Comparison of ENCODE assay signal across 19 cellular contexts in the genomic region with DNA sequence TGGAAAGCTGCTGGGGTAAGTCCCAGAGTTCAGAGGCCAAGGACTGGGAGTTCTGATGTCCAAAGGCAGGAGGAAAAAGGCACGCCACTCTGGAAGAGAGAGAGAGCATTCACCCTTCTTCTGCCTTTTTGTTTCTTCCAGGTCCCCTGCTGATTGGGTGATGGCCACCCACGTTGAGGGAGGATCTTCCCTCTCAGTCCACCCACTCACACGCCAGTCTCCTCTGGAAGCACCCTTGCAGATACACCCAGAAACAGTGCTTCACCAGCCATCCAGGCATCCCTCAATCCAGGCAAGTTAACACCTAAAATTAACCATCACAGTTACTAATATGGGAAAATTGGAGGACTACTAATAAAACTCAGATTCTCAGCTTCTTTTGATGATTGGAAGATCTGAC.
DNase-seq lines count a peak whose midpoint lies in the region; ATAC-seq, FAIRE-seq and TF ChIP-seq lines count a peak whose summit lies in the region.
"Had no signal": no experiment of that assay in that cellular context is flagged by ENCODE, and none has a peak within 500 bp of the region (broad histone marks: within the 10 kb centered on the region; RNA-seq: fewer than 3 reads in every experiment).

No MANE protein-coding gene starts in this region.

- H3K18ac ChIP-seq in H1 (ENCODE audit: extremely low read depth, low read length) (no peak overlapping the region), neuronal stem cell (ENCODE audit: low read length) (no peak overlapping the region)

- H2BK5ac ChIP-seq in H1 (ENCODE audit: low read depth, low read length) (no peak overlapping the region), neuronal stem cell (ENCODE audit: low read length) (no peak overlapping the region)

- no peaks in the 10 kb centered on the region; the same call in 1 of the 2 replicates for H3K23me2 ChIP-seq in H1 (ENCODE audit: low read depth, low read length)

- no peaks in the 10 kb centered on the region for H3K27me3 ChIP-seq in Loucy (ENCODE audit: insufficient read depth, low read length, poor library complexity, severe bottlenecking)
- H3K27me3 ChIP-seq in H1 (replicated peaks in 1 of 4; ENCODE audit: control insufficient read depth in 3 of 4, extremely low read depth in 1 of 4, insufficient read depth in 3 of 4, low read length in 3 of 4): peaks cover 0 to 4% (median 0%) of the 10 kb centered on the region in 4 experiments; a peak in 1 of 7 replicates
- peaks cover 0 to 11% (median 2%) of the 10 kb centered on the region in 3 experiments for H3K27me3 ChIP-seq in neuronal stem cell (ENCODE audit: control insufficient read depth in 3 of 3, insufficient read depth in 3 of 3, low read depth in 1 of 3, low read length in 3 of 3)
- no peaks in the 10 kb centered on the region for H3K27me3 ChIP-seq in CD4-positive, alpha-beta memory T cell (ENCODE audit: insufficient read depth, low read length)
- H3K27me3 ChIP-seq: BE2C had no signal

- DNase-seq in H1 (ENCODE audit: low read depth in 1 of 2, low spot score in 2 of 2) (no peak), neuronal stem cell (ENCODE audit: low spot score) (no peak), NCI-H146 treated with DMSO at 0.1 percent for 48 hours (lab: John Stamatoyannopoulos, UW; ENCODE audit: unreplicated experiment) (no peak), NCI-H1436 (lab: John Stamatoyannopoulos, UW) (no peak)
- DNase-seq in CD4-positive, alpha-beta memory T cell: no peak
- DNase-seq: ACHN; BE2C; C1 segment of cervical spinal cord; CD4-positive, CD25-positive, alpha-beta regulatory T cell had no signal

- H4K20me1 ChIP-seq in Loucy (ENCODE audit: insufficient read depth, low read length, poor library complexity, severe bottlenecking): no peaks in the 10 kb centered on the region
- no peaks in the 10 kb centered on the region for H4K20me1 ChIP-seq in H1 (replicated peaks in 1 of 2; ENCODE audit: control insufficient read depth in 1 of 2, insufficient read depth in 2 of 2, low read length in 2 of 2)

- H3K79me1 ChIP-seq in H1 (ENCODE audit: low read depth, low read length) (no peaks in the 10 kb centered on the region), neuronal stem cell (ENCODE audit: low read depth, low read length) (no peaks in the 10 kb centered on the region)

- H2BK120ac ChIP-seq in H1 (replicated peaks; ENCODE audit: low read depth, low read length) (no peak overlapping the region), neuronal stem cell (ENCODE audit: low read depth, low read length) (no peak overlapping the region)

- FAIRE-seq in H1 (lab: Jason Lieb, UNC): no peak
- FAIRE-seq: A204.1, D721Med, G401.6, GM12891, GM19239, H54 had no signal

- H3K4me1 ChIP-seq in Loucy (ENCODE audit: insufficient read depth, low read length, poor library complexity, severe bottlenecking) (peaks cover 11% of the 10 kb centered on the region), H1 (replicated peaks in 1 of 4; ENCODE audit: control insufficient read depth in 3 of 4, insufficient read depth in 4 of 4, low read length in 3 of 4) (peaks cover 4 to 10% (median 8%) of the 10 kb centered on the region in 4 experiments; a peak in 4 of 7 replicates), neuronal stem cell (ENCODE audit: control insufficient read depth in 2 of 2, insufficient read depth in 1 of 2, low read depth in 1 of 2, low read length in 2 of 2) (peaks cover 0 to 9% of the 10 kb centered on the region in 2 donors)
- no peaks in the 10 kb centered on the region for H3K4me1 ChIP-seq in CD4-positive, alpha-beta memory T cell (ENCODE audit: insufficient read depth, low read length)
- H3K4me1 ChIP-seq: BE2C had no signal

- POLR2A ChIA-PET in H1 (lab: Charles Lee; ENCODE audit: partially characterized antibody): interaction anchor here (1.4 to 1.5 kb wide), 2 partner anchors 13 to 22 kb away, joined by 3 to 5 read pairs; no protein-coding TSS in a partner anchor
- POLR2A ChIA-PET in CD4-positive, alpha-beta memory T cell (lab: Charles Lee; ENCODE audit: partially characterized antibody): no interaction called here

- no peak for TF ChIP-seq CTCF in Loucy (conservative IDR thresholded peaks at IDR 0.05; ENCODE audit: low read length)
- no peak for TF ChIP-seq CTCF in H1 (IDR thresholded peaks at IDR 0.05; ENCODE audit: control extremely low read depth in 1 of 3, insufficient read depth in 1 of 3, low read depth in 1 of 3, low read length in 3 of 3)

- H3K36me3 ChIP-seq in Loucy (ENCODE audit: insufficient read depth, low read length): no peaks in the 10 kb centered on the region
- H3K36me3 ChIP-seq in H1 (ENCODE audit: control insufficient read depth in 2 of 4, insufficient read depth in 4 of 4, low read length in 3 of 4): no peaks in the 10 kb centered on the region
- no peaks in the 10 kb centered on the region for H3K36me3 ChIP-seq in neuronal stem cell (replicated peaks in 1 of 2; ENCODE audit: control insufficient read depth in 2 of 2, insufficient read depth in 2 of 2, low read length in 2 of 2)
- H3K36me3 ChIP-seq in CD4-positive, alpha-beta memory T cell (ENCODE audit: insufficient read depth, low read length): no peaks in the 10 kb centered on the region
- H3K36me3 ChIP-seq: BE2C had no signal

- no peak for TF ChIP-seq POLR2A in H1 (IDR thresholded peaks at IDR 0.05; ENCODE audit: control extremely low read depth in 1 of 2, low read depth in 2 of 2, low read length in 2 of 2)

- no peak overlapping the region for H4K5ac ChIP-seq in H1 (ENCODE audit: insufficient read length, low read depth, low read length)

- H3K4me3 ChIP-seq in Loucy (ENCODE audit: low read length, poor library complexity, severe bottlenecking): no peak overlapping the region
- H3K4me3 ChIP-seq in H1 (ENCODE audit: extremely low read depth in 1 of 4, insufficient read depth in 2 of 4, low read depth in 3 of 4, low read length in 4 of 4): no peak overlapping the region
- H3K4me3 ChIP-seq in neuronal stem cell (ENCODE audit: low read length in 2 of 2): no peak overlapping the region
- H3K4me3 ChIP-seq in CD4-positive, alpha-beta memory T cell (ENCODE audit: low read length in 2 of 2): no peak overlapping the region

- peaks cover 8 to 15% of the 10 kb centered on the region in 2 donors for H3K27me3 Mint-ChIP-seq in CD4-positive, alpha-beta memory T cell

- H3K4me1 Mint-ChIP-seq in CD4-positive, alpha-beta memory T cell: peaks cover 0 to 9% (median 4%) of the 10 kb centered on the region in 4 donors
- H3K4me1 Mint-ChIP-seq: CD4-positive, CD25-positive, alpha-beta regulatory T cell had no signal

- 0 out of 2 replicates have a peak overlapping the region, but pooled peaks have one; percentile 36 for H2AFZ ChIP-seq in Loucy (ENCODE audit: low read length)
- H2AFZ ChIP-seq in H1 (ENCODE audit: low read length): no peak overlapping the region
- H2AFZ ChIP-seq in neuronal stem cell (ENCODE audit: low read length): no peak overlapping the region

- H2AK5ac ChIP-seq in H1 (ENCODE audit: low read depth, low read length) (no peak overlapping the region), neuronal stem cell (ENCODE audit: low read depth, low read length) (peak overlapping the region; percentile 35)

- H3K23ac ChIP-seq in H1 (ENCODE audit: insufficient read length) (no peak overlapping the region), neuronal stem cell (ENCODE audit: low read depth, low read length, poor library complexity) (no peak overlapping the region)

- H4K8ac ChIP-seq in H1 (ENCODE audit: extremely low read depth, insufficient read depth, low read length) (no peak overlapping the region), neuronal stem cell (ENCODE audit: low read depth, low read length) (no peak overlapping the region)

- H3F3A ChIP-seq in Loucy (ENCODE audit: low read depth): no peaks in the 10 kb centered on the region

- H3K9me2 ChIP-seq in Loucy (replicated peaks; ENCODE audit: low read depth, low read length): no peaks in the 10 kb centered on the region

- ATAC-seq in SK-N-SH treated with all-trans-retinoic acid at 6 μM for 48 hours: no peak
- ATAC-seq: HCT116 had no signal

- peak overlapping the region; percentile 96; the same call in 1 of the 2 replicates for H2BK20ac ChIP-seq in H1 (ENCODE audit: low read length)

- H3K4me3 Mint-ChIP-seq in CD4-positive, alpha-beta memory T cell: no peak overlapping the region
- H3K4me3 Mint-ChIP-seq: CD4-positive, CD25-positive, alpha-beta regulatory T cell had no signal

- no peak for TF ChIP-seq EP300 in H1 (IDR thresholded peaks at IDR 0.05; ENCODE audit: borderline replicate concordance in 1 of 2, low read depth in 2 of 2, low read length in 2 of 2)

- H3K9ac ChIP-seq in Loucy (ENCODE audit: low read depth, low read length, poor library complexity, severe bottlenecking): no peak overlapping the region
- H3K9ac ChIP-seq in H1 (replicated peaks in 1 of 4; ENCODE audit: extremely low read depth in 1 of 4, low read depth in 3 of 4, low read length in 3 of 4): no peak overlapping the region
- H3K9ac ChIP-seq in neuronal stem cell (ENCODE audit: low read depth, low read length, poor library complexity): peak overlapping the region; percentile 10

- H3K9me3 Mint-ChIP-seq in CD4-positive, alpha-beta memory T cell: peaks cover 0 to 3% (median 0%) of the 10 kb centered on the region in 8 donors

- no peak overlapping the region for H3K27ac ChIP-seq in H1 (ENCODE audit: low read depth, low read length)
- no peak overlapping the region for H3K27ac ChIP-seq in neuronal stem cell (replicated peaks; ENCODE audit: low read length)
- H3K27ac ChIP-seq in CD4-positive, alpha-beta memory T cell (ENCODE audit: low read depth, low read length): no peak overlapping the region

- H2BK12ac ChIP-seq in H1 (ENCODE audit: low read depth, low read length) (no peak overlapping the region), neuronal stem cell (ENCODE audit: low read length) (no peak overlapping the region)

- no peak for TF ChIP-seq RAD21 in H1 (IDR thresholded peaks at IDR 0.05 in 1 of 2, conservative IDR thresholded peaks at IDR 0.05 in 1 of 2; ENCODE audit: low read depth in 2 of 2, low read length in 2 of 2)

- no peak overlapping the region for H3K56ac ChIP-seq in H1 (replicated peaks; ENCODE audit: insufficient read length, low read depth, low read length)

- 69% methylated on average over 3 of the region's 3 CpGs; no CpG with 5 or more reads in 1 of the 2 experiments for WGBS in H1 (ENCODE audit: extremely low coverage in 1 of 2, insufficient coverage in 1 of 2, insufficient read length in 1 of 2, insufficient replicate concordance in 2 of 2, low coverage in 1 of 2, low lambda C conversion rate in 2 of 2, missing lambda C conversion rate in 1 of 2), 2 experiments
- no CpG with 5 or more reads among the region's 3 CpGs for WGBS in neuronal stem cell (ENCODE audit: extremely low coverage in 2 of 2, insufficient read length in 2 of 2, insufficient replicate concordance in 1 of 2), 2 donors

- no peaks in the 10 kb centered on the region for H3K79me2 ChIP-seq in Loucy (ENCODE audit: insufficient read depth, low read length)
- no peaks in the 10 kb centered on the region for H3K79me2 ChIP-seq in H1 (ENCODE audit: control insufficient read depth in 1 of 2, insufficient read depth in 2 of 2, low read length in 2 of 2)

- CTCF ChIA-PET in H1 (lab: Charles Lee; ENCODE audit: partially characterized antibody): interaction anchor here (1.1 to 6.0 kb wide), 8 partner anchors 8 to 136 kb away, joined by 3 to 45 read pairs (median 4); a partner anchor contains a TSS
- CTCF ChIA-PET in CD4-positive, alpha-beta memory T cell (lab: Charles Lee; ENCODE audit: partially characterized antibody): interaction anchor here (1.3 to 1.5 kb wide), 2 partner anchors 17 to 71 kb away, joined by 3 read pairs; no protein-coding TSS in a partner anchor

- peak overlapping the region; percentile 89; the same call in 1 of the 2 replicates for H2BK15ac ChIP-seq in H1 (ENCODE audit: low read length)
- H2BK15ac ChIP-seq in neuronal stem cell (ENCODE audit: low read length): no peak overlapping the region

- H3K9me3 ChIP-seq in Loucy (ENCODE audit: insufficient read depth, low read depth, low read length): no peaks in the 10 kb centered on the region
- no peaks in the 10 kb centered on the region for H3K9me3 ChIP-seq in H1 (ENCODE audit: insufficient read depth in 2 of 2, low read depth in 1 of 2, low read length in 1 of 2)
- no peaks in the 10 kb centered on the region for H3K9me3 ChIP-seq in neuronal stem cell (replicated peaks in 1 of 2; ENCODE audit: control insufficient read depth in 2 of 2, insufficient read depth in 1 of 2, low read depth in 1 of 2, low read length in 2 of 2)
- no peaks in the 10 kb centered on the region for H3K9me3 ChIP-seq in CD4-positive, alpha-beta memory T cell (ENCODE audit: control insufficient read depth in 1 of 2, low read length in 2 of 2)
- H3K9me3 ChIP-seq: BE2C, Caco-2 had no signal

- H3K27ac Mint-ChIP-seq in CD4-positive, alpha-beta memory T cell: peak overlapping the region in 1 of 7 donors; percentile 39

- H3K14ac ChIP-seq in H1 (ENCODE audit: insufficient read length) (no peak overlapping the region), neuronal stem cell (ENCODE audit: low read length) (no peak overlapping the region)

- no peak overlapping the region for H4K91ac ChIP-seq in H1 (replicated peaks; ENCODE audit: insufficient read length, low read length)
- no peak overlapping the region for H4K91ac ChIP-seq in neuronal stem cell (ENCODE audit: low read depth, low read length, poor library complexity)

- H3K4ac ChIP-seq in H1 (replicated peaks; ENCODE audit: insufficient read length, low read depth, low read length): no peak overlapping the region
- H3K4ac ChIP-seq in neuronal stem cell (ENCODE audit: low read length): no peak overlapping the region

- H3K36me3 Mint-ChIP-seq in CD4-positive, alpha-beta memory T cell: no peaks in the 10 kb centered on the region
- H3K36me3 Mint-ChIP-seq: CD4-positive, CD25-positive, alpha-beta regulatory T cell had no signal

- intact Hi-C loops in CD4-positive, alpha-beta memory T cell (cut with micrococcal nuclease): no loop called here

- H3K4me2 ChIP-seq in Loucy (ENCODE audit: low read depth, low read length, poor library complexity, severe bottlenecking) (no peak overlapping the region), H1 (ENCODE audit: insufficient read depth in 1 of 2, low read depth in 2 of 2, low read length in 2 of 2) (no peak overlapping the region), neuronal stem cell (ENCODE audit: insufficient read depth, low read length, poor library complexity, severe bottlenecking) (no peak overlapping the region)
